ENCODE assay signal across 8 cellular contexts in genomic region chr5:100790170-100790665, GRCh38.
DNase-seq lines count a peak whose midpoint lies in the region; FAIRE-seq and TF ChIP-seq lines count a peak whose summit lies in the region.

No MANE protein-coding gene starts in this region.

- H3K4me1 ChIP-seq in kidney (ENCODE audit: control insufficient read depth in 1 of 2, insufficient read depth in 1 of 2, low read depth in 1 of 2, low read length in 2 of 2) (no peaks in the 10 kb centered on the region), breast epithelium (no peaks in the 10 kb centered on the region)

- no peak overlapping the region for H3K4me3 ChIP-seq in kidney (ENCODE audit: low read length in 2 of 2)
- H3K4me3 ChIP-seq in breast epithelium: no peak overlapping the region

- H3K9ac ChIP-seq in kidney (ENCODE audit: low read length in 2 of 2): no peak overlapping the region

- no peaks in the 10 kb centered on the region for H3K27me3 ChIP-seq in breast epithelium

- H3K27ac ChIP-seq in kidney (ENCODE audit: low read depth in 2 of 2, low read length in 2 of 2) (no peak overlapping the region), breast epithelium (no peak overlapping the region)

- peak; percentile 28 for DNase-seq in HCEC 1CT
- DNase-seq in MV-4-11 (lab: John Stamatoyannopoulos, UW): peak; percentile 62
- DNase-seq in kidney: no peak
- DNase-seq in NCI-H446 (lab: John Stamatoyannopoulos, UW): no peak
- no peak for DNase-seq in NCI-H146 treated with DMSO at 0.1 percent for 48 hours (lab: John Stamatoyannopoulos, UW; ENCODE audit: unreplicated experiment)
- DNase-seq in ecto neural progenitor cell (ENCODE audit: low spot score): no peak
- DNase-seq in breast epithelium (ENCODE audit: low spot score in 2 of 2): no peak

- no peaks in the 10 kb centered on the region for H3K9me3 ChIP-seq in kidney (ENCODE audit: control insufficient read depth in 1 of 2, low read length in 2 of 2)
- peaks cover 6 to 10% of the 10 kb centered on the region in 2 donors for H3K9me3 ChIP-seq in breast epithelium

- TF ChIP-seq CTCF in GM12872 (IDR thresholded peaks at IDR 0.05; ENCODE audit: insufficient read depth, low read depth, low read length) (peak; percentile 43; the same call in 2 of the 3 replicates), kidney (IDR thresholded peaks at IDR 0.05; ENCODE audit: borderline replicate concordance, extremely low read depth, insufficient read depth) (peak; percentile 8), breast epithelium (IDR thresholded peaks at IDR 0.05) (no peak)

- no peak for TF ChIP-seq POLR2A in breast epithelium (IDR thresholded peaks at IDR 0.05)

- FAIRE-seq in kidney (lab: Jason Lieb, UNC): no peak

- no peaks in the 10 kb centered on the region for H3K36me3 ChIP-seq in kidney (ENCODE audit: control insufficient read depth in 1 of 2, insufficient read depth in 2 of 2, low read length in 2 of 2)
- no peaks in the 10 kb centered on the region for H3K36me3 ChIP-seq in breast epithelium

- intact Hi-C loops in kidney (cut with DNase I): no loop called here
- intact Hi-C loops in breast epithelium (cut with DNase I; ENCODE audit: low total_unique reads): loop anchor here (5.0 to 10.0 kb wide), 2 partner anchors 97 to 1415 kb away; no protein-coding TSS in a partner anchor

Comparison
In these comparisons a context has a peak if more than half of its experiments do, and no peak if none do; other contexts are left out.
1. CTCF ChIP-seq: peak in GM12872 (single experiment) and kidney (single experiment); none in breast epithelium (0 of 3).
2. DNase-seq: peak in HCEC 1CT (single experiment) and MV-4-11 (single experiment); none in kidney (single experiment), NCI-H446 (0 of 2), NCI-H146 treated with DMSO at 0.1 percent for 48 hours (single experiment), ecto neural progenitor cell (single experiment) and breast epithelium (0 of 2).